Comparison of ENCODE assay signal across 9 cellular contexts in the genomic region with DNA sequence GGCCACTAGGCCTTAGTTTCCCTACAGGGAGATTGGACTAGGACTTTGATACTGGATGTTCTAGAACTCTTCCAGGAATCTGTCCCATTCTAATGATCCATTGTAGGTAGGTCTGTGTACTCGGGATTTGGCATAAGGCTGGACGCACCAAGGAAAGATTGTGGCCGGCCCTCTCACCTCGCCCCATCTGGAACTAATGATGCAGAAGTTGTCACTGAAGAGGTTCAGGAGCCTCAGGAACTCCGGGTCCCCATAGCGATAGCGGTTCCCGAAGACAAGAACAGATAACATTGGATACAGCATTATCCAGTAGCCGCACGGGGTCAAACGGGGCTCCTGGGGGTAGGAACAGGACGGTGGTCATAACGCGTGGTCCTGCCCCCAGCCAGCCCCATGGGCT. TPM values are rescaled to one million over a fixed set of nuclear protein-coding genes. Genes with fewer than 3 reads are reported as not detected.
A peak's percentile ranks its signal among the peaks of the same experiment; 100 is the strongest.
DNase-seq lines count a peak whose midpoint lies in the region; ATAC-seq and TF ChIP-seq lines count a peak whose summit lies in the region.
"Had no signal": no experiment of that assay in that cellular context is flagged by ENCODE, and none has a peak within 500 bp of the region (broad histone marks: within the 10 kb centered on the region; RNA-seq: fewer than 3 reads in every experiment).

No MANE protein-coding gene starts in this region.

- no peak for DNase-seq in CD8-positive, alpha-beta T cell
- DNase-seq in RPMI7951 (ENCODE audit: low read depth) (peak; percentile 75), osteoblast (ENCODE audit: insufficient read length, low spot score, missing footprints) (no peak), retina (no peak), foreskin keratinocyte (no peak), GM03348 (ENCODE audit: low spot score) (no peak)

- no peak for TF ChIP-seq CTCF in CD8-positive, alpha-beta T cell (IDR thresholded peaks at IDR 0.05)
- TF ChIP-seq CTCF in osteoblast (IDR thresholded peaks at IDR 0.05; ENCODE audit: extremely low read depth, low read depth, low read length) (no peak), foreskin keratinocyte (conservative IDR thresholded peaks at IDR 0.05) (no peak)

- peaks cover 43% of the 10 kb centered on the region for H3K79me2 ChIP-seq in osteoblast (ENCODE audit: insufficient read depth, low read length)

- H2AFZ ChIP-seq in osteoblast (ENCODE audit: low read length): no peak overlapping the region

- peaks cover 24% of the 10 kb centered on the region for H3K36me3 Mint-ChIP-seq in CD8-positive, alpha-beta T cell

- H3K4me1 Mint-ChIP-seq in CD8-positive, alpha-beta T cell (ENCODE audit: low read depth): peaks cover 62% of the 10 kb centered on the region

- intact Hi-C loops in CD8-positive, alpha-beta T cell (cut with DNase I, micrococcal nuclease): loop anchor here in 1 of 2 experiments (10.0 kb wide), 1 partner anchor 335 kb away; no protein-coding TSS in a partner anchor

- H3K36me3 ChIP-seq in CD8-positive, alpha-beta T cell (ENCODE audit: insufficient read depth, low read length): peaks cover 18% of the 10 kb centered on the region
- H3K36me3 ChIP-seq in esophagus (ENCODE audit: control insufficient read depth in 2 of 2, insufficient read depth in 2 of 2, low read length in 1 of 2) (peaks cover 0 to 26% of the 10 kb centered on the region in 2 donors), osteoblast (ENCODE audit: insufficient read depth, low read length) (peaks cover 29% of the 10 kb centered on the region)

- CTCF ChIA-PET in CD8-positive, alpha-beta T cell (lab: Charles Lee): interaction anchor here (0.6 kb wide), 1 partner anchor 147 kb away, joined by 4 read pairs; no protein-coding TSS in a partner anchor

- no peaks in the 10 kb centered on the region for H3K27me3 Mint-ChIP-seq in CD8-positive, alpha-beta T cell (ENCODE audit: low read depth)

- no peak for ATAC-seq in CD8-positive, alpha-beta T cell
- ATAC-seq in foreskin keratinocyte: no peak
- no peak for ATAC-seq in GM18907 (IDR thresholded peaks at IDR 0.05; ENCODE audit: unreplicated experiment)

- H3K4me3 Mint-ChIP-seq in CD8-positive, alpha-beta T cell: peak overlapping the region; percentile 42

- H3K4me2 ChIP-seq in osteoblast (ENCODE audit: insufficient read depth, low read length): peak overlapping the region; percentile 76

- POLR2A ChIA-PET in CD8-positive, alpha-beta T cell (lab: Charles Lee): no interaction called here

- peak overlapping the region; percentile 87 for H3K27ac Mint-ChIP-seq in CD8-positive, alpha-beta T cell

- H3K4me3 ChIP-seq in CD8-positive, alpha-beta T cell (ENCODE audit: low read depth, low read length): no peak overlapping the region
- H3K4me3 ChIP-seq in esophagus (ENCODE audit: low read depth in 1 of 2, low read length in 2 of 2): no peak overlapping the region
- H3K4me3 ChIP-seq in osteoblast (ENCODE audit: insufficient read depth, low read length): peak overlapping the region; percentile 66

- H3K9me3 Mint-ChIP-seq in CD8-positive, alpha-beta T cell: no peaks in the 10 kb centered on the region

- no peaks in the 10 kb centered on the region for H3K9me3 ChIP-seq in CD8-positive, alpha-beta T cell (ENCODE audit: low read length)
- no peaks in the 10 kb centered on the region for H3K9me3 ChIP-seq in esophagus (ENCODE audit: control insufficient read depth in 2 of 2, insufficient read depth in 1 of 2, low read depth in 1 of 2, low read length in 1 of 2)
- H3K9me3 ChIP-seq in osteoblast (ENCODE audit: low read depth, low read length): no peaks in the 10 kb centered on the region

- peaks cover 59% of the 10 kb centered on the region for H3K4me1 ChIP-seq in CD8-positive, alpha-beta T cell (ENCODE audit: insufficient read depth, low read length)
- H3K4me1 ChIP-seq in esophagus (ENCODE audit: control insufficient read depth in 2 of 2, insufficient read depth in 2 of 2, low read length in 1 of 2) (peaks cover 7 to 27% of the 10 kb centered on the region in 2 donors), osteoblast (ENCODE audit: insufficient read depth, low read length) (peaks cover 11% of the 10 kb centered on the region), foreskin keratinocyte (peaks cover 4% of the 10 kb centered on the region)

- H4K20me1 ChIP-seq in osteoblast (ENCODE audit: insufficient read depth, low read length): peaks cover 51% of the 10 kb centered on the region

- no peaks in the 10 kb centered on the region for H3K27me3 ChIP-seq in CD8-positive, alpha-beta T cell (ENCODE audit: insufficient read depth, low read length)
- H3K27me3 ChIP-seq in esophagus (ENCODE audit: control insufficient read depth in 1 of 2, insufficient read depth in 2 of 2, low read length in 2 of 2) (no peaks in the 10 kb centered on the region), osteoblast (ENCODE audit: insufficient read depth, low read length) (peaks cover 3% of the 10 kb centered on the region), foreskin keratinocyte (peaks cover 3% of the 10 kb centered on the region)

- no peak overlapping the region for H3K27ac ChIP-seq in CD8-positive, alpha-beta T cell (ENCODE audit: low read depth, low read length)
- H3K27ac ChIP-seq in esophagus (ENCODE audit: low read depth in 2 of 2, low read length in 1 of 2) (peak overlapping the region; percentile 38 to 49), osteoblast (ENCODE audit: low read depth, low read length) (no peak overlapping the region), foreskin keratinocyte (no peak overlapping the region)

- WGBS in esophagus, 2 donors: 60 to 74% methylated on average over 12 to 14 of the region's 14 CpGs

RNA-seq across cellular contexts. Expression of a gene that starts 11.2 kb away (rescaled TPM):
- total RNA-seq in CD8-positive, alpha-beta T cell: 100 to 1,000 TPM; 137 to 138 TPM
- 55.3 and 64.7 TPM in 2 replicates for total RNA-seq in RPMI7951 (2014; rRNA removed; shearing (Covaris generic))
- polyA plus RNA-seq in esophagus: 10 to 100 TPM; 36.3 to 44.7 TPM
- total RNA-seq in osteoblast: 69.8 and 75.1 TPM in 2 replicates
- 81.3 and 84.6 TPM in 2 replicates for total RNA-seq in foreskin keratinocyte
- polyA plus RNA-seq in foreskin keratinocyte: 73.2 and 74.2 TPM in 2 replicates

RNA-seq across cellular contexts. Expression of a gene that starts 32.1 kb away (rescaled TPM):
- 10 to 100 TPM; 19.9 to 21.3 TPM for total RNA-seq in CD8-positive, alpha-beta T cell
- 19.6 and 23.0 TPM in 2 replicates for total RNA-seq in RPMI7951 (2014; rRNA removed; shearing (Covaris generic))
- 10 to 100 TPM; 30.9 to 41.8 TPM for polyA plus RNA-seq in esophagus
- total RNA-seq in osteoblast: 8.0 and 13.8 TPM in 2 replicates
- total RNA-seq in foreskin keratinocyte: 13.0 and 17.0 TPM in 2 replicates
- polyA plus RNA-seq in foreskin keratinocyte: 25.7 and 33.1 TPM in 2 replicates

RNA-seq across cellular contexts. Expression of a gene that starts 34.8 kb away (rescaled TPM):
- not detected for total RNA-seq in CD8-positive, alpha-beta T cell
- total RNA-seq in RPMI7951 (2014; rRNA removed; shearing (Covaris generic)): 8.9 and 12.6 TPM in 2 replicates
- polyA plus RNA-seq in esophagus: 1 to 10 TPM in 1 of 2 donors, under 1 TPM in 1; 0.47 to 1.8 TPM
- 0.72 TPM in 1 of 2 replicates, not detected in the other for total RNA-seq in osteoblast
- total RNA-seq in foreskin keratinocyte: 5.6 and 15.4 TPM in 2 replicates
- polyA plus RNA-seq in foreskin keratinocyte: 10.0 and 23.9 TPM in 2 replicates

RNA-seq across cellular contexts. Expression of a gene that starts 40.1 kb away (rescaled TPM):
- not detected for total RNA-seq in CD8-positive, alpha-beta T cell
- not detected in 2 replicates for total RNA-seq in RPMI7951 (2014; rRNA removed; shearing (Covaris generic))
- polyA plus RNA-seq in esophagus (not detected), foreskin keratinocyte (not detected in 2 replicates)
- total RNA-seq in osteoblast (not detected in 2 replicates), foreskin keratinocyte (not detected in 2 replicates)
- total RNA-seq: HT1080 had no signal

RNA-seq across cellular contexts. Expression of a gene that starts 59.2 kb away (rescaled TPM):
- total RNA-seq in CD8-positive, alpha-beta T cell: 10 to 100 TPM; 68.3 to 88.2 TPM
- 86.5 and 102 TPM in 2 replicates for total RNA-seq in RPMI7951 (2014; rRNA removed; shearing (Covaris generic))
- 10 to 100 TPM; 48.9 to 58.1 TPM for polyA plus RNA-seq in esophagus
- 20.6 and 32.1 TPM in 2 replicates for total RNA-seq in osteoblast
- total RNA-seq in foreskin keratinocyte: 104 and 129 TPM in 2 replicates
- 121 and 130 TPM in 2 replicates for polyA plus RNA-seq in foreskin keratinocyte

Comparison
In these comparisons a context has a peak if more than half of its experiments do, and no peak if none do; other contexts are left out.
1. H3K27ac ChIP-seq: peak in esophagus (2 of 2); none in CD8-positive, alpha-beta T cell (single experiment), osteoblast (single experiment) and foreskin keratinocyte (single experiment).